In the genomic region with DNA sequence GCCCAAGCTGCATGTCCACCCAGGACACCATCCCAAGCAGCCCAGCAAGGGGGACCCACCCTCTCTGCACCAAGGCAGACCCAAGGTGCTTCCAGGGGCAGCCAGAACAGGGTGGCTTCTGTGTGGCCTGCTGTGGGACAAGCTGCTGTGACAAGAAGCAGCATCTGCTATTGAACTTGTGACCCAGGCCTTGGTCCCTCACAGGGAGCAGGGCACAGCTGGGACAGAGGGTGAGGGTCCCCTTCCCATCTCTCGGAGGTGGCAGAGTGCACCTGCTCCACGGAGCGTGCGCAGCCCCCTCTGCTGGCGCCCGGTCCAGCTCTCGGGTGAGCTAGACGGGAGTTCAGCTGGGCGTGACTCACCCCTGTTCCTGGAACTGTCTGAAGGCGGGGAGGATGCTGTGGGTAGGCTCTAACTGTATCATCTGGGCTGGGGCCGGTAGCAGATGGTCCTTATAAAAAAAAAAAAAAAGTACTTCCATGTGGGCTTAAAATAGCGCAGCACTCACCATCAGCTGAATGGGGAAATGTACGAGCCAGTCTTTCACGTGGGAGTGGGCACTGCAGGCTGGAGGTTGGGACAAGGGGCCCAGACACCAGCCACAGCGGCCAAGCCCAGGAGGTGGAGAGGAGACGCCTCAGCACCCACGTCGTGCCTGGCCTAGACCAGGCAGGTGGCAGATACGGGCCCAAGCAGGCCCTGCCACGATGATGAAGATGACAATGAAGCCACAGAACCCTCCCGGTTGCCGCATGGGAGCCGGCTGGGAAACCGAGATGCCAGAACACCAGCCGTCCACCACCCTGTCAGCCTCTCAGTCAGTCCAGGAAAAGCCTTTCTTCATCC, we compare ENCODE assay signal across 8 cellular contexts.
DNase-seq lines count a peak whose midpoint lies in the region; ATAC-seq and TF ChIP-seq lines count a peak whose summit lies in the region.

No MANE protein-coding gene starts in this region.

- TF ChIP-seq EP300 in tibial nerve (IDR thresholded peaks at IDR 0.05): peak in 1 of 2 donors; percentile 19

- peak in 1 of 2 donors; percentile 8 for TF ChIP-seq POLR2A in tibial nerve (IDR thresholded peaks at IDR 0.05)

- intact Hi-C loops in CD8-positive, alpha-beta T cell (cut with DNase I, micrococcal nuclease): loop anchor here (5.0 to 10.0 kb wide), 5 partner anchors 88 to 1118 kb away; partner anchors contain the start of gene ID2 (in 1 of the 2)

- no peak overlapping the region for H3K4me3 Mint-ChIP-seq in CD8-positive, alpha-beta T cell

- H3K4me1 ChIP-seq in CD8-positive, alpha-beta T cell (ENCODE audit: insufficient read depth, low read length): peaks cover 29% of the 10 kb centered on the region
- peaks cover 0 to 35% of the 10 kb centered on the region in 2 donors for H3K4me1 ChIP-seq in right atrium auricular region
- H3K4me1 ChIP-seq in tibial nerve: peaks cover 0 to 22% (median 7%) of the 10 kb centered on the region in 4 donors

- H3K9me3 Mint-ChIP-seq in CD8-positive, alpha-beta T cell: no peaks in the 10 kb centered on the region

- ATAC-seq in CD8-positive, alpha-beta T cell: peak; percentile 87
- ATAC-seq in GM19438 (IDR thresholded peaks at IDR 0.05; ENCODE audit: low read depth, unreplicated experiment): peak; percentile 44
- ATAC-seq in HG03460 (IDR thresholded peaks at IDR 0.05; ENCODE audit: unreplicated experiment): peak; percentile 55

- 69 to 71% methylated on average over 25 of the region's 25 CpGs for WGBS in tibial nerve, 2 donors

- peak; percentile 42 for TF ChIP-seq CTCF in CD8-positive, alpha-beta T cell (IDR thresholded peaks at IDR 0.05)
- TF ChIP-seq CTCF in right atrium auricular region (IDR thresholded peaks at IDR 0.05) (peak in 1 of 2 donors; percentile 48), tibial nerve (IDR thresholded peaks at IDR 0.05) (peak in 2 of 5 experiments; percentile 11 to 13)

- H3K27me3 ChIP-seq in CD8-positive, alpha-beta T cell (ENCODE audit: insufficient read depth, low read length): no peaks in the 10 kb centered on the region
- H3K27me3 ChIP-seq in right atrium auricular region (no peaks in the 10 kb centered on the region), tibial nerve (no peaks in the 10 kb centered on the region)

- H3K27me3 Mint-ChIP-seq in CD8-positive, alpha-beta T cell (ENCODE audit: low read depth): no peaks in the 10 kb centered on the region

- H3K27ac ChIP-seq in CD8-positive, alpha-beta T cell (ENCODE audit: low read depth, low read length): no peak overlapping the region
- H3K27ac ChIP-seq in right atrium auricular region (peak overlapping the region; percentile 46 to 51), tibial nerve (peak overlapping the region in 2 of 4 donors; percentile 73 to 82)

- DNase-seq in CD8-positive, alpha-beta T cell: peak; percentile 21 to 81 (median 74)
- DNase-seq in SIG-M5 treated with dmso at 0.1 percent for 504 hours (lab: John Stamatoyannopoulos, UW; ENCODE audit: unreplicated experiment) (peak; percentile 93), activated gamma-delta T cell treated with Interleukin-2 at 50 U/mL for 16 hours (peak; percentile 78), right atrium auricular region (ENCODE audit: low spot score) (no peak), tibial nerve (ENCODE audit: low spot score in 2 of 2) (no peak)
- DNase-seq in stimulated activated CD4-positive, alpha-beta T cell treated with anti-CD3 and anti-CD28 coated beads, Interleukin-15, amount 100 ng/mL, for 1 hour (ENCODE audit: low read depth in 1 of 2, low spot score in 1 of 2): peak; percentile 69 to 78

- H3K36me3 ChIP-seq in CD8-positive, alpha-beta T cell (ENCODE audit: insufficient read depth, low read length): no peaks in the 10 kb centered on the region
- H3K36me3 ChIP-seq in right atrium auricular region (no peaks in the 10 kb centered on the region), tibial nerve (no peaks in the 10 kb centered on the region)

- no peak overlapping the region for H3K4me3 ChIP-seq in CD8-positive, alpha-beta T cell (ENCODE audit: low read depth, low read length)
- H3K4me3 ChIP-seq in right atrium auricular region (no peak overlapping the region), tibial nerve (no peak overlapping the region)

- POLR2A ChIA-PET in CD8-positive, alpha-beta T cell (lab: Charles Lee): interaction anchor here (1.4 kb wide), 2 partner anchors 26 to 138 kb away, joined by 4 to 5 read pairs; no protein-coding TSS in a partner anchor

- H3K9me3 ChIP-seq in CD8-positive, alpha-beta T cell (ENCODE audit: low read length): no peaks in the 10 kb centered on the region
- H3K9me3 ChIP-seq in right atrium auricular region (no peaks in the 10 kb centered on the region), tibial nerve (no peaks in the 10 kb centered on the region)

- H3K36me3 Mint-ChIP-seq in CD8-positive, alpha-beta T cell: no peaks in the 10 kb centered on the region

- H3K27ac Mint-ChIP-seq in CD8-positive, alpha-beta T cell: peak overlapping the region; percentile 75

- CTCF ChIA-PET in CD8-positive, alpha-beta T cell (lab: Charles Lee): interaction anchor here (1.2 to 1.9 kb wide), 2 partner anchors 13 to 56 kb away, joined by 4 read pairs; no protein-coding TSS in a partner anchor

- H3K4me1 Mint-ChIP-seq in CD8-positive, alpha-beta T cell (ENCODE audit: low read depth): peaks cover 40% of the 10 kb centered on the region

Comparison
In these comparisons a context has a peak if more than half of its experiments do, and no peak if none do; other contexts are left out.
1. DNase-seq: peak in CD8-positive, alpha-beta T cell (7 of 7), SIG-M5 treated with dmso at 0.1 percent for 504 hours (single experiment), activated gamma-delta T cell treated with Interleukin-2 at 50 U/mL for 16 hours (single experiment) and stimulated activated CD4-positive, alpha-beta T cell treated with anti-CD3 and anti-CD28 coated beads, Interleukin-15, amount 100 ng/mL, for 1 hour (2 of 2); none in right atrium auricular region (single experiment) and tibial nerve (0 of 2).
2. Peak in every context shown above with its lines, with median percentiles within 50 percentile points of each other: ATAC-seq.